Comparison of ENCODE assay signal across 29 cellular contexts in genomic region chr2:241133436-241133820, GRCh38. TPM values are rescaled to one million over a fixed set of nuclear protein-coding genes. Genes with fewer than 3 reads are reported as not detected.
"Had no signal": no experiment of that assay in that cellular context is flagged by ENCODE, and none has a peak within 500 bp of the region (broad histone marks: within the 10 kb centered on the region; RNA-seq: fewer than 3 reads in every experiment).

No MANE protein-coding gene starts in this region.

- H3K9me3 Mint-ChIP-seq: activated CD4-positive, alpha-beta memory T cell treated with anti-CD3 and anti-CD28 coated beads for 36 hours; activated CD4-positive, alpha-beta T cell treated with anti-CD3 and anti-CD28 coated beads, Interleukin-2, amount 10 ng/mL, durations not matched to agents 24 days and 14 days; activated naive CD8-positive, alpha-beta T cell treated with anti-CD3 and anti-CD28 coated beads, Interleukin-2, amount 10 ng/mL, durations not matched to agents 7 days and 5 days; activated T-cell treated with anti-CD3 and anti-CD28 coated beads, Interleukin-2, amount 50 U/mL, for 24 hours; activated T-helper 2 cell treated with anti-CD3 and anti-CD28 coated beads, Interferon-gamma antibody, Interleukin-2, Interleukin-4, amounts not matched to agents 10 μg/mL and 5 μg/mL and 100 μg/mL, durations not matched to agents 14 hours and 24 hours and 36 hours; brain; effector memory CD8-positive, alpha-beta T cell; mesothelial cell of epicardium; naive B cell; nephron progenitor cell; stimulated activated naive CD8-positive, alpha-beta T cell treated with anti-CD3 and anti-CD28 coated beads, Interleukin-15, amount 100 ng/mL, for 72 hours had no signal

- DNase-seq: activated CD4-positive, alpha-beta memory T cell treated with anti-CD3 and anti-CD28 coated beads for 36 hours; activated CD4-positive, alpha-beta T cell treated with anti-CD3 and anti-CD28 coated beads, Interleukin-2, amount 10 ng/mL, durations not matched to agents 24 days and 14 days; activated CD4-positive, CD25-positive, alpha-beta regulatory T cell treated with anti-CD3 and anti-CD28 coated beads, Interleukin-2, amount 50 U/mL, for 72 hours; activated CD8-positive, alpha-beta memory T cell treated with anti-CD3 and anti-CD28 coated beads, Interleukin-2, amount 50 U/mL, for 48 hours; activated naive CD4-positive, alpha-beta T cell treated with Interleukin-2 at 50 U/mL for 16 hours; activated naive CD8-positive, alpha-beta T cell treated with anti-CD3 and anti-CD28 coated beads, Interleukin-2, amount 10 ng/mL, durations not matched to agents 7 days and 5 days; activated T-cell treated with anti-CD3 and anti-CD28 coated beads, Interleukin-2, amount 50 U/mL, for 24 hours; cortex of kidney; effector memory CD8-positive, alpha-beta T cell; erythroblast; islet precursor cell; left cardiac atrium; left ventricle myocardium superior; mammary epithelial cell; naive B cell; nephron progenitor cell; spleen; stimulated activated naive CD8-positive, alpha-beta T cell treated with anti-CD3 and anti-CD28 coated beads, Interleukin-15, amount 100 ng/mL, for 72 hours; T-helper 17 cell; thyroid gland had no signal

- H3K79me2 ChIP-seq: hepatocyte had no signal

- H3K4me1 Mint-ChIP-seq: activated naive CD8-positive, alpha-beta T cell treated with anti-CD3 and anti-CD28 coated beads, Interleukin-2, amount 10 ng/mL, durations not matched to agents 7 days and 5 days; brain; mesothelial cell of epicardium; nephron progenitor cell had no signal

- FAIRE-seq: pancreas had no signal

- H3K4me3 Mint-ChIP-seq: activated CD4-positive, alpha-beta memory T cell treated with anti-CD3 and anti-CD28 coated beads for 36 hours; activated CD4-positive, alpha-beta T cell treated with anti-CD3 and anti-CD28 coated beads, Interleukin-2, amount 10 ng/mL, durations not matched to agents 24 days and 14 days; activated naive CD8-positive, alpha-beta T cell treated with anti-CD3 and anti-CD28 coated beads, Interleukin-2, amount 10 ng/mL, durations not matched to agents 7 days and 5 days; activated T-cell treated with anti-CD3 and anti-CD28 coated beads, Interleukin-2, amount 50 U/mL, for 24 hours; brain; effector memory CD8-positive, alpha-beta T cell; mesothelial cell of epicardium; nephron progenitor cell; stimulated activated naive CD8-positive, alpha-beta T cell treated with anti-CD3 and anti-CD28 coated beads, Interleukin-15, amount 100 ng/mL, for 72 hours; T-helper 17 cell had no signal

- H3K27me3 Mint-ChIP-seq: activated CD4-positive, alpha-beta memory T cell treated with anti-CD3 and anti-CD28 coated beads for 36 hours; activated CD4-positive, alpha-beta T cell treated with anti-CD3 and anti-CD28 coated beads, Interleukin-2, amount 10 ng/mL, durations not matched to agents 24 days and 14 days; activated naive CD8-positive, alpha-beta T cell treated with anti-CD3 and anti-CD28 coated beads, Interleukin-2, amount 10 ng/mL, durations not matched to agents 7 days and 5 days; activated T-cell treated with anti-CD3 and anti-CD28 coated beads, Interleukin-2, amount 50 U/mL, for 24 hours; effector memory CD8-positive, alpha-beta T cell; naive B cell; stimulated activated naive CD8-positive, alpha-beta T cell treated with anti-CD3 and anti-CD28 coated beads, Interleukin-15, amount 100 ng/mL, for 72 hours; T-helper 17 cell had no signal

- H3K4me3 ChIP-seq: ascending aorta, cardiac muscle cell, gastroesophageal sphincter, hepatocyte, pancreas, right atrium auricular region, spleen, thyroid gland had no signal

- H3K4me2 ChIP-seq: hepatocyte had no signal

- ATAC-seq: effector memory CD8-positive, alpha-beta T cell; gastroesophageal sphincter; left cardiac atrium; left ventricle myocardium superior; stimulated activated naive CD8-positive, alpha-beta T cell treated with anti-CD3 and anti-CD28 coated beads, Interleukin-15, amount 100 ng/mL, for 72 hours; T-helper 17 cell had no signal

- H3K9me3 ChIP-seq: ascending aorta, gastroesophageal sphincter, pancreas, right atrium auricular region, spleen, thyroid gland had no signal

- H3K27me3 ChIP-seq: ascending aorta, cardiac muscle cell, gastroesophageal sphincter, hepatocyte, pancreas, right atrium auricular region, spleen, thyroid gland had no signal

- H3K4me1 ChIP-seq: ascending aorta, gastroesophageal sphincter, pancreas, right atrium auricular region, thyroid gland had no signal

- H2AFZ ChIP-seq: hepatocyte had no signal

- H3K27ac ChIP-seq: ascending aorta, cardiac muscle cell, gastroesophageal sphincter, hepatocyte, right atrium auricular region, spleen, thyroid gland had no signal

- H3K27ac Mint-ChIP-seq: activated CD4-positive, alpha-beta memory T cell treated with anti-CD3 and anti-CD28 coated beads for 36 hours; activated naive CD8-positive, alpha-beta T cell treated with anti-CD3 and anti-CD28 coated beads, Interleukin-2, amount 10 ng/mL, durations not matched to agents 7 days and 5 days; activated T-cell treated with anti-CD3 and anti-CD28 coated beads, Interleukin-2, amount 50 U/mL, for 24 hours; activated T-helper 2 cell treated with anti-CD3 and anti-CD28 coated beads, Interferon-gamma antibody, Interleukin-2, Interleukin-4, amounts not matched to agents 10 μg/mL and 5 μg/mL and 100 μg/mL, durations not matched to agents 14 hours and 24 hours and 36 hours; mesothelial cell of epicardium; nephron progenitor cell; T-helper 17 cell had no signal

- H3K36me3 ChIP-seq: ascending aorta, cardiac muscle cell, pancreas, right atrium auricular region had no signal

RNA-seq across cellular contexts. Expression of gene PASK, which starts 15.8 kb away (rescaled TPM):
- total RNA-seq: ascending aorta had no signal
